ENCODE assay signal across 26 cellular contexts in the genomic region with DNA sequence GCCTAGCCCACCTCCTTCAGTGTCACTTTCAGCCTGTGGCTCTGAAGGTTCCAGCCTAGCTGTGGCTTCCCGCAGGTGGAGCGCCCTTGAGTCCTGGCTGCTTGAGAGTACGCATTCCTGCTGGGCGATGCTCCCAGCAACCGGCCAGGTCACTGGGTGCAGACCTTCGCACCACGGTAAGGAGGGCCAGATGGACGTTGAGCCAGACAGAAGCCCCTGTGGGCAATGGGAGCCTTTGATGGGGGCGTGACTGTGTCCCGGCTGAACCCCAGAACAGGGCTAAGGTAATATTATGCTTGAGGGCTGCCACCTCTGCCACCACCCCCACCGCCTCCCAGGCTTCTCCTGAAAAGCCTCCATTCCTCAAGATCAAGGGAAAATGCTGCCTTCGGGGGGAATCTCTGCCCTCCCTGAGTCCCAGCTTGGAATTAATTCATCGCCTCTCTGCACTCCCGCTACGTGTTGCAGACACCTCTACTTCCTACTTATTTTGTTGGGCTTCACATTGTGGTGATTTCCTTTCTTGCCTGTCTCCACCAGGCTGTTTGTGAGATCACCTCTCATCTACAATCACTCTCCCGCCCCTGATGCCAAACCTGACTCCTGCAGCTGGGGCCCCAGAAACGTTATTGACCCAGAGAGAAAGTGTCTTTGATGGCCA.
"Had no signal": no experiment of that assay in that cellular context is flagged by ENCODE, and none has a peak within 500 bp of the region (broad histone marks: within the 10 kb centered on the region; RNA-seq: fewer than 3 reads in every experiment).

No MANE protein-coding gene starts in this region.

- DNase-seq: activated CD4-positive, alpha-beta memory T cell treated with anti-CD3 and anti-CD28 coated beads, Interleukin-2, amount 10 ng/mL, durations not matched to agents 7 days and 5 days; activated CD4-positive, alpha-beta T cell treated with anti-CD3 and anti-CD28 coated beads for 1 hour; activated CD4-positive, alpha-beta T cell treated with anti-CD3 and anti-CD28 coated beads, Interleukin-2, amount 10 ng/mL, durations not matched to agents 7 days and 5 days; activated CD8-positive, alpha-beta memory T cell treated with anti-CD3 and anti-CD28 coated beads, Interleukin-2, amount 50 U/mL, for 48 hours; activated gamma-delta T cell; activated naive CD4-positive, alpha-beta T cell treated with anti-CD3 and anti-CD28 coated beads, Interleukin-2, amount 10 ng/mL, durations not matched to agents 7 days and 5 days; activated T-cell treated with anti-CD3 and anti-CD28 coated beads, Interleukin-2, amount 50 U/mL, for 24 hours; amygdala; caudate nucleus; cortex of kidney; esophagus squamous epithelium; left ventricle myocardium superior; mammary epithelial cell; midbrain; naive thymus-derived CD4-positive, alpha-beta T cell; ovary; psoas muscle; stimulated activated CD4-positive, alpha-beta T cell treated with anti-CD3 and anti-CD28 coated beads, Interleukin-15, amount 100 ng/mL, for 24 hours; stimulated activated naive CD4-positive, alpha-beta T cell treated with Interleukin-2 at 50 U/mL for 16 hours; T-helper 17 cell had no signal

- ATAC-seq: left ventricle myocardium superior; naive thymus-derived CD4-positive, alpha-beta T cell; psoas muscle; SK-N-SH treated with all-trans-retinoic acid at 6 μM for 48 hours; T-helper 17 cell; WTC11 had no signal

- H3K4me1 ChIP-seq: psoas muscle, tibial nerve had no signal

- H3K27ac Mint-ChIP-seq: activated CD4-positive, alpha-beta memory T cell treated with anti-CD3 and anti-CD28 coated beads, Interleukin-2, amount 10 ng/mL, durations not matched to agents 7 days and 5 days; activated CD4-positive, alpha-beta T cell treated with anti-CD3 and anti-CD28 coated beads, Interleukin-2, amount 10 ng/mL, durations not matched to agents 7 days and 5 days; activated naive CD4-positive, alpha-beta T cell treated with anti-CD3 and anti-CD28 coated beads, Interleukin-2, amount 10 ng/mL, durations not matched to agents 7 days and 5 days; activated T-cell treated with anti-CD3 and anti-CD28 coated beads, Interleukin-2, amount 50 U/mL, for 24 hours; naive thymus-derived CD4-positive, alpha-beta T cell; T-helper 17 cell; WTC11 had no signal

- H3K36me3 ChIP-seq: esophagus squamous epithelium, neutrophil, ovary, tibial nerve had no signal

- H3K4me1 Mint-ChIP-seq: activated CD4-positive, alpha-beta memory T cell treated with anti-CD3 and anti-CD28 coated beads, Interleukin-2, amount 10 ng/mL, durations not matched to agents 7 days and 5 days; activated CD4-positive, alpha-beta T cell treated with anti-CD3 and anti-CD28 coated beads, Interleukin-2, amount 10 ng/mL, durations not matched to agents 7 days and 5 days; activated naive CD4-positive, alpha-beta T cell treated with anti-CD3 and anti-CD28 coated beads, Interleukin-2, amount 10 ng/mL, durations not matched to agents 7 days and 5 days; naive thymus-derived CD4-positive, alpha-beta T cell; T-helper 17 cell had no signal

- H3K36me3 Mint-ChIP-seq: activated naive CD4-positive, alpha-beta T cell treated with anti-CD3 and anti-CD28 coated beads, Interleukin-2, amount 10 ng/mL, durations not matched to agents 7 days and 5 days; naive thymus-derived CD4-positive, alpha-beta T cell; WTC11 had no signal

- H3K4me3 ChIP-seq: esophagus squamous epithelium, ovary, psoas muscle, smooth muscle cell, tibial nerve had no signal

- H3K4me3 Mint-ChIP-seq: activated CD4-positive, alpha-beta memory T cell treated with anti-CD3 and anti-CD28 coated beads, Interleukin-2, amount 10 ng/mL, durations not matched to agents 7 days and 5 days; activated CD4-positive, alpha-beta T cell treated with anti-CD3 and anti-CD28 coated beads, Interleukin-2, amount 10 ng/mL, durations not matched to agents 7 days and 5 days; activated naive CD4-positive, alpha-beta T cell treated with anti-CD3 and anti-CD28 coated beads, Interleukin-2, amount 10 ng/mL, durations not matched to agents 7 days and 5 days; activated T-cell treated with anti-CD3 and anti-CD28 coated beads, Interleukin-2, amount 50 U/mL, for 24 hours; naive thymus-derived CD4-positive, alpha-beta T cell; T-helper 17 cell; WTC11 had no signal

- H3K27me3 Mint-ChIP-seq: activated CD4-positive, alpha-beta memory T cell treated with anti-CD3 and anti-CD28 coated beads, Interleukin-2, amount 10 ng/mL, durations not matched to agents 7 days and 5 days; activated CD4-positive, alpha-beta T cell treated with anti-CD3 and anti-CD28 coated beads, Interleukin-2, amount 10 ng/mL, durations not matched to agents 7 days and 5 days; activated naive CD4-positive, alpha-beta T cell treated with anti-CD3 and anti-CD28 coated beads, Interleukin-2, amount 10 ng/mL, durations not matched to agents 7 days and 5 days had no signal

- H3K9me3 ChIP-seq: esophagus squamous epithelium, neutrophil, ovary, psoas muscle, tibial nerve had no signal

- H3K27me3 ChIP-seq: ovary had no signal

- H3K9me3 Mint-ChIP-seq: activated CD4-positive, alpha-beta memory T cell treated with anti-CD3 and anti-CD28 coated beads, Interleukin-2, amount 10 ng/mL, durations not matched to agents 7 days and 5 days; activated CD4-positive, alpha-beta T cell treated with anti-CD3 and anti-CD28 coated beads, Interleukin-2, amount 10 ng/mL, durations not matched to agents 7 days and 5 days; activated naive CD4-positive, alpha-beta T cell treated with anti-CD3 and anti-CD28 coated beads, Interleukin-2, amount 10 ng/mL, durations not matched to agents 7 days and 5 days; activated T-cell treated with anti-CD3 and anti-CD28 coated beads, Interleukin-2, amount 50 U/mL, for 24 hours; naive thymus-derived CD4-positive, alpha-beta T cell; WTC11 had no signal

- H3K4me2 ChIP-seq: smooth muscle cell had no signal

- H3K27ac ChIP-seq: epithelial cell of prostate, esophagus squamous epithelium, neutrophil, ovary, psoas muscle, tibial nerve had no signal
